In the genomic region with DNA sequence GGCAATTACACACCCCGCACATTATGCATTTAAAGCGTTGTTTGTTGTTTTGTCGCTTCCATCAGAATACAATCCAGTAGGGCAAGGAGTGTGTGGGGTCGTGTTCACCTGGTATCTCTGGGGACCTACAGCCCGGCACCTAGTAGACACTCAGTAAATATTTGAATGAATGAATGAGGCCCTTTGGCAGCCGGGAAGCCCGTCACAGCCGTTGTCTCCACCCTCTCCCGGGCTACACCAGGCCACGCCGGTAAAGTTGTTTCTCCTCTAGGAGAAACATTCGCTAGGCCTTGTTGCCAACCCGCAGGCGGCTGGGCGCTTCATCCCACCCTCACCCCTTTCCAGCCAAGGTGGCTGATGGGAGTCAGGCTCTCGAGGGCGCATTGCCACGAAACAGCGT, we compare ENCODE assay signal across 8 cellular contexts. TPM values are rescaled to one million over a fixed set of nuclear protein-coding genes. Genes with fewer than 3 reads are reported as not detected.
DNase-seq lines count a peak whose midpoint lies in the region; ATAC-seq and TF ChIP-seq lines count a peak whose summit lies in the region.

No MANE protein-coding gene starts in this region.

- CTCF ChIA-PET in activated CD4-positive, alpha-beta T cell treated with anti-CD3 and anti-CD28 coated beads, Interleukin-2, amount 10 ng/mL, durations not matched to agents 7 days and 5 days (lab: Charles Lee), result interaction anchor here (0.9 to 1.6 kb wide), 5 partner anchors 13 to 127 kb away, joined by 3 to 4 read pairs (median 3); no protein-coding TSS in a partner anchor

- H3K27me3 Mint-ChIP-seq in activated CD4-positive, alpha-beta T cell treated with anti-CD3 and anti-CD28 coated beads, Interleukin-2, amount 10 ng/mL, durations not matched to agents 7 days and 5 days, result no peaks in the 10 kb centered on the region

- no peaks in the 10 kb centered on the region for H3K9me3 ChIP-seq in heart left ventricle

- peaks cover 44% of the 10 kb centered on the region for H3K4me1 Mint-ChIP-seq in activated CD4-positive, alpha-beta T cell treated with anti-CD3 and anti-CD28 coated beads, Interleukin-2, amount 10 ng/mL, durations not matched to agents 7 days and 5 days

- H3K9me3 Mint-ChIP-seq in activated CD4-positive, alpha-beta T cell treated with anti-CD3 and anti-CD28 coated beads, Interleukin-2, amount 10 ng/mL, durations not matched to agents 7 days and 5 days, result no peaks in the 10 kb centered on the region

- no peak for TF ChIP-seq POLR2A in heart left ventricle (IDR thresholded peaks at IDR 0.05)

- intact Hi-C loops in heart left ventricle (cut with DNase I), result loop anchor here in 9 of 10 donors (2.0 to 10.0 kb wide), 13 partner anchors 42 to 621 kb away; partner anchors contain the start of genes RCL1 (in 7 of the 9), CDC37L1 (in 1 of the 9) and PLGRKT (in 1 of the 9)

- H3K27ac Mint-ChIP-seq in activated CD4-positive, alpha-beta T cell treated with anti-CD3 and anti-CD28 coated beads, Interleukin-2, amount 10 ng/mL, durations not matched to agents 7 days and 5 days, result peak overlapping the region; percentile 97

- H3K4me1 ChIP-seq in heart left ventricle, result peaks cover 0 to 67% (median 27%) of the 10 kb centered on the region in 12 donors

- ATAC-seq in HG03175 (IDR thresholded peaks at IDR 0.05; ENCODE audit: unreplicated experiment) (peak; percentile 7), heart left ventricle (peak; percentile 24 to 43 (median 28))

- H3K36me3 Mint-ChIP-seq in activated CD4-positive, alpha-beta T cell treated with anti-CD3 and anti-CD28 coated beads, Interleukin-2, amount 10 ng/mL, durations not matched to agents 7 days and 5 days (ENCODE audit: low read depth), result peaks cover 20% of the 10 kb centered on the region

- no peaks in the 10 kb centered on the region for H3K27me3 ChIP-seq in heart left ventricle

- no peak for DNase-seq in activated CD4-positive, alpha-beta T cell treated with anti-CD3 and anti-CD28 coated beads, Interleukin-2, amount 10 ng/mL, durations not matched to agents 7 days and 5 days
- DNase-seq in activated CD4-positive, alpha-beta T cell treated with anti-CD3 and anti-CD28 coated beads, Interleukin-2, amount 50 U/mL, for 4 hours, result no peak
- DNase-seq in heart left ventricle (no peak), renal cortical epithelial cell (ENCODE audit: low read depth) (peak; percentile 30), MV-4-11 (lab: John Stamatoyannopoulos, UW) (no peak), NCI-H128 (lab: John Stamatoyannopoulos, UW; ENCODE audit: unreplicated experiment) (no peak)

- H3K36me3 ChIP-seq in heart left ventricle, result peaks cover 0 to 5% (median 0%) of the 10 kb centered on the region in 9 donors

- H3K4me3 ChIP-seq in WI38 (ENCODE audit: low read depth, low read length) (peak overlapping the region; percentile 81), heart left ventricle (peak overlapping the region; percentile 72 to 94 (median 79))

- TF ChIP-seq CTCF in WI38 (IDR thresholded peaks at IDR 0.05; ENCODE audit: low read depth, low read length) (no peak), heart left ventricle (IDR thresholded peaks at IDR 0.05) (no peak)

- H3K4me3 Mint-ChIP-seq in activated CD4-positive, alpha-beta T cell treated with anti-CD3 and anti-CD28 coated beads, Interleukin-2, amount 10 ng/mL, durations not matched to agents 7 days and 5 days, result no peak overlapping the region

- POLR2A ChIA-PET in activated CD4-positive, alpha-beta T cell treated with anti-CD3 and anti-CD28 coated beads, Interleukin-2, amount 10 ng/mL, durations not matched to agents 7 days and 5 days (lab: Charles Lee), result interaction anchor here (1.3 kb wide), 1 partner anchor 13 kb away, joined by 4 read pairs; no protein-coding TSS in a partner anchor

- peak overlapping the region; percentile 93 to 100 (median 98) for H3K27ac ChIP-seq in heart left ventricle

- WGBS in heart left ventricle, 4 donors, result 10 to 15% (median 12%) methylated on average over 17 to 19 of the region's 19 CpGs

RNA-seq across cellular contexts. Expression of gene JAK2, which starts 0.9 kb away (rescaled TPM):
- total RNA-seq in activated CD4-positive, alpha-beta T cell treated with anti-CD3 and anti-CD28 coated beads, Interleukin-2, amount 10 ng/mL, durations not matched to agents 7 days and 5 days, result 10 to 100 TPM; 53.4 to 55.4 TPM
- total RNA-seq in heart left ventricle, result 10 to 100 TPM; 17.0 to 62.9 (median 33.3) TPM
- 1 to 10 TPM; 4.3 to 6.2 TPM for polyA plus RNA-seq in heart left ventricle
- 6.3 and 12.0 TPM in 2 replicates for total RNA-seq in renal cortical epithelial cell
